Comparison of ENCODE assay signal across 25 cellular contexts in the genomic region with DNA sequence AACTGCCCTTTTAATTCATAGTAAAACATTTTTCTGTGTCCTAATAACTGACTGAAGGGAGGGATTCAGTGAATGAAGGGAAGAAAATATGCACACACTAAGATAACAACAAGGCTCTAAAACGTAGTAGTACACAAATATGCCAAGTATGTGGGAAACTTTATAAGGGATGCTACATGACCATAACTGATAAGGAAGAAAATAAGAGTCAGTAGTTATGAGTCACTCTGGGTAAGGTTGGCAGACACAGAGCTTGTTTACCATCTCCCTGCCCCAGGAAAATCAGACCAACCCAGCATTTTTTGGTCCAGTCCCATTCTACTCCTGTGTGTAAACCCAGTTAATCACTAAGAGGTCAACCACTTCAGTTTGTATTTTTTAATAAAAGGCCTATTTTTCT.
DNase-seq lines count a peak whose midpoint lies in the region; ATAC-seq and TF ChIP-seq lines count a peak whose summit lies in the region.
"Had no signal": no experiment of that assay in that cellular context is flagged by ENCODE, and none has a peak within 500 bp of the region (broad histone marks: within the 10 kb centered on the region; RNA-seq: fewer than 3 reads in every experiment).

No MANE protein-coding gene starts in this region.

- H3K4me3 ChIP-seq in epithelial cell of esophagus (ENCODE audit: low read length): no peak overlapping the region
- H3K4me3 ChIP-seq in retinal pigment epithelial cell (ENCODE audit: low read length): no peak overlapping the region
- H3K4me3 ChIP-seq: breast epithelium, neural progenitor cell, vagina had no signal

- peak; percentile 40 for DNase-seq in HS-5 (ENCODE audit: low read depth)
- DNase-seq in SW 1271 (lab: John Stamatoyannopoulos, UW): peak; percentile 1 to 40
- DNase-seq in epithelial cell of esophagus (ENCODE audit: low read depth): peak; percentile 25
- peak; percentile 79 for DNase-seq in retinal pigment epithelial cell (ENCODE audit: low read depth)
- DNase-seq: ACHN; activated CD4-positive, alpha-beta memory T cell treated with anti-CD3 and anti-CD28 coated beads, Interleukin-2, amount 10 ng/mL, durations not matched to agents 7 days and 5 days; activated CD4-positive, alpha-beta T cell treated with anti-CD3 and anti-CD28 coated beads for 1 hour; activated naive CD4-positive, alpha-beta T cell treated with anti-CD3 and anti-CD28 coated beads for 36 hours; CD8-positive, alpha-beta T cell; DMS 273 treated with DMSO at 0.1 percent for 48 hours; immature natural killer cell; mesendoderm; NCI-H510A; right cardiac atrium; stimulated activated CD8-positive, alpha-beta memory T cell treated with anti-CD3 and anti-CD28 coated beads, Interleukin-4, amount 100 ng/mL, for 48 hours; stimulated activated naive CD8-positive, alpha-beta T cell treated with anti-CD3 and anti-CD28 coated beads, Interleukin-15, amount 100 ng/mL, for 72 hours; T-helper 1 cell had no signal

- ATAC-seq in GM21717 (IDR thresholded peaks at IDR 0.05; ENCODE audit: unreplicated experiment) (no peak), GM18861 (IDR thresholded peaks at IDR 0.05; ENCODE audit: unreplicated experiment) (no peak), HG03520 (IDR thresholded peaks at IDR 0.05; ENCODE audit: unreplicated experiment) (no peak), HG03565 (IDR thresholded peaks at IDR 0.05; ENCODE audit: unreplicated experiment) (no peak)
- ATAC-seq: CD8-positive, alpha-beta T cell; left lobe of liver; right cardiac atrium; stimulated activated naive CD8-positive, alpha-beta T cell treated with anti-CD3 and anti-CD28 coated beads, Interleukin-15, amount 100 ng/mL, for 72 hours had no signal

- TF ChIP-seq CTCF in epithelial cell of esophagus (IDR thresholded peaks at IDR 0.05; ENCODE audit: insufficient read depth, low read depth, low read length, missing control alignments) (no peak), retinal pigment epithelial cell (conservative IDR thresholded peaks at IDR 0.05; ENCODE audit: low read depth, low read length) (no peak)

Comparison
In these comparisons a context has a peak if more than half of its experiments do, and no peak if none do; other contexts are left out.
1. DNase-seq: peak in every context shown above with its lines; median percentile 79 in retinal pigment epithelial cell; 40 in HS-5; 25 in epithelial cell of esophagus; 20 in SW 1271.